In genomic region chr11:15830730-15831443, GRCh38 we compare ENCODE assay signal across 1 cellular context.
TF ChIP-seq lines count a peak whose summit lies in the region.

No MANE protein-coding gene starts in this region.

TF ChIP-seq in IMR-90, 13 proteins besides CTCF, POLR2A, EP300 and RAD21 (continued from another document):
- TF ChIP-seq NFE2L2 (IDR thresholded peaks at IDR 0.05; ENCODE audit: low read depth, low read length) (no peak), SMC3 (IDR thresholded peaks at IDR 0.05; ENCODE audit: low read depth, low read length) (no peak), BHLHE40 (IDR thresholded peaks at IDR 0.05; ENCODE audit: low read depth, low read length) (no peak), MAFK (IDR thresholded peaks at IDR 0.05; ENCODE audit: low read depth, low read length) (no peak)
- TF ChIP-seq, protein P1, sequence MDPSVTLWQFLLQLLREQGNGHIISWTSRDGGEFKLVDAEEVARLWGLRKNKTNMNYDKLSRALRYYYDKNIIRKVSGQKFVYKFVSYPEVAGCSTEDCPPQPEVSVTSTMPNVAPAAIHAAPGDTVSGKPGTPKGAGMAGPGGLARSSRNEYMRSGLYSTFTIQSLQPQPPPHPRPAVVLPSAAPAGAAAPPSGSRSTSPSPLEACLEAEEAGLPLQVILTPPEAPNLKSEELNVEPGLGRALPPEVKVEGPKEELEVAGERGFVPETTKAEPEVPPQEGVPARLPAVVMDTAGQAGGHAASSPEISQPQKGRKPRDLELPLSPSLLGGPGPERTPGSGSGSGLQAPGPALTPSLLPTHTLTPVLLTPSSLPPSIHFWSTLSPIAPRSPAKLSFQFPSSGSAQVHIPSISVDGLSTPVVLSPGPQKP (IDR thresholded peaks at IDR 0.05; ENCODE audit: borderline replicate concordance, low read depth, low read length) = no peak
TF ChIP-seq in IMR-90: peak in this region for 0.
